In genomic region chr1:2311184-2312032, GRCh38 we compare ENCODE assay signal across 8 cellular contexts.
DNase-seq lines count a peak whose midpoint lies in the region; ATAC-seq and TF ChIP-seq lines count a peak whose summit lies in the region.

No MANE protein-coding gene starts in this region.

- intact Hi-C loops in left cardiac atrium (cut with DNase I), result loop anchor here in 1 of 2 donors (10.0 kb wide), 1 partner anchor 117 kb away; the partner anchor contains the start of gene FAAP20

- peak overlapping the region; percentile 27; the same call in 1 of the 2 replicates for H3K9ac ChIP-seq in GM23248
- no peak overlapping the region for H3K9ac ChIP-seq in SK-N-SH

- H4K20me1 ChIP-seq in GM23248 (ENCODE audit: insufficient read depth), result no peaks in the 10 kb centered on the region
- H4K20me1 ChIP-seq in SK-N-SH (ENCODE audit: insufficient read depth), result no peaks in the 10 kb centered on the region

- 23 to 35% methylated on average over 11 to 21 of the region's 21 CpGs for WGBS in GM23248 (ENCODE audit: low coverage in 1 of 2, low lambda C conversion rate in 2 of 2, missing lambda C conversion rate in 2 of 2), 2 experiments
- 20% methylated on average over 1 of the region's 21 CpGs for WGBS in SK-N-SH (ENCODE audit: low lambda C conversion rate)

- CTCF ChIA-PET in AG04449 (lab: Yijun Ruan, JAX) (interaction anchor here (0.8 to 7.5 kb wide), 10 partner anchors 10 to 115 kb away, joined by 3 to 43 read pairs (median 4); partner anchors contain the start of gene FAAP20), SK-N-SH (lab: Yijun Ruan, JAX) (interaction anchor here (0.9 to 1.3 kb wide), 2 partner anchors 35 to 117 kb away, joined by 4 to 5 read pairs; partner anchors contain the start of gene FAAP20)

- H3K27ac ChIP-seq in GM23248 (peak overlapping the region; percentile 34; the same call in 1 of the 2 replicates), SK-N-SH (ENCODE audit: low read depth in 2 of 2, low read length in 1 of 2) (peak overlapping the region in 1 of 2 experiments; percentile 22; a peak in 1 of 4 replicates), skin epidermis (peak overlapping the region in 16 of 21 experiments; percentile 0 to 94 (median 88))

- peaks cover 3% of the 10 kb centered on the region for H3K4me1 ChIP-seq in GM23248 (ENCODE audit: insufficient read depth)
- peaks cover 0 to 33% of the 10 kb centered on the region in 2 experiments; a peak in 1 of 4 replicates for H3K4me1 ChIP-seq in SK-N-SH (ENCODE audit: control insufficient read depth in 1 of 2, insufficient read depth in 2 of 2, low read depth in 1 of 2, low read length in 1 of 2)

- H2AFZ ChIP-seq in GM23248, result no peak overlapping the region
- no peak overlapping the region for H2AFZ ChIP-seq in SK-N-SH (ENCODE audit: low read depth)

- POLR2A ChIA-PET in AG04449 (lab: Yijun Ruan, JAX) (interaction anchor here (1.1 to 1.4 kb wide), 2 partner anchors 13 to 84 kb away, joined by 4 read pairs; no protein-coding TSS in a partner anchor), SK-N-SH (lab: Yijun Ruan, JAX) (no interaction called here)

- H3K4me2 ChIP-seq in GM23248 (ENCODE audit: unreplicated experiment), result no peak overlapping the region
- H3K4me2 ChIP-seq in SK-N-SH, result no peak overlapping the region

- peaks cover 14% of the 10 kb centered on the region; the same call in 1 of the 2 replicates for H3F3A ChIP-seq in GM23248 (ENCODE audit: insufficient read depth)
- peaks cover 4% of the 10 kb centered on the region for H3F3A ChIP-seq in SK-N-SH (replicated peaks; ENCODE audit: insufficient read depth)

- in situ Hi-C loops in GM23248 (cut with MboI), result no loop called here

- H3K4me3 ChIP-seq in AG04449 (ENCODE audit: low read depth, low read length) (no peak overlapping the region), GM23248 (no peak overlapping the region), SK-N-SH (ENCODE audit: low read depth in 2 of 2, low read length in 1 of 2) (no peak overlapping the region), skin epidermis (no peak overlapping the region)

- no peak for TF ChIP-seq EP300 in SK-N-SH (IDR thresholded peaks at IDR 0.05; ENCODE audit: borderline replicate concordance in 1 of 2, low read depth in 1 of 2, low read length in 1 of 2)

- H3K36me3 ChIP-seq in GM23248 (ENCODE audit: low read depth) (peaks cover 12% of the 10 kb centered on the region), SK-N-SH (replicated peaks in 1 of 2; ENCODE audit: control insufficient read depth in 1 of 2, insufficient read depth in 2 of 2, low read length in 1 of 2) (peaks cover 3 to 27% of the 10 kb centered on the region in 2 experiments)

- DNase-seq in AG04449 (ENCODE audit: low read depth, low spot score) (no peak), GM23248 (peak; percentile 79), SK-N-SH (no peak), left cardiac atrium (peak; percentile 79), NCI-H2081 treated with DMSO at 0.1 percent for 48 hours (lab: John Stamatoyannopoulos, UW) (no peak)
- peak; percentile 27 for DNase-seq in activated naive CD8-positive, alpha-beta T cell treated with anti-CD3 and anti-CD28 coated beads, Interleukin-2, amount 50 U/mL, for 16 hours (ENCODE audit: low read depth, low spot score)

- H3K9me2 ChIP-seq in GM23248 (ENCODE audit: insufficient read depth) (no peaks in the 10 kb centered on the region), SK-N-SH (no peaks in the 10 kb centered on the region)

- H3K27me3 ChIP-seq in GM23248 (replicated peaks; ENCODE audit: insufficient read depth) (no peaks in the 10 kb centered on the region), SK-N-SH (ENCODE audit: insufficient read depth) (no peaks in the 10 kb centered on the region)

- peak in 1 of 2 donors; percentile 30 for ATAC-seq in left cardiac atrium
- no peak for ATAC-seq in HG02610 (IDR thresholded peaks at IDR 0.05; ENCODE audit: unreplicated experiment)

- H3K79me2 ChIP-seq in GM23248 (ENCODE audit: insufficient read depth) (peaks cover 38% of the 10 kb centered on the region), SK-N-SH (ENCODE audit: insufficient read depth) (no peaks in the 10 kb centered on the region)

- peak; percentile 75 for TF ChIP-seq CTCF in AG04449 (IDR thresholded peaks at IDR 0.05; ENCODE audit: insufficient read depth, low read length, missing control alignments)
- peak; percentile 13; the same call in 1 of the 2 replicates for TF ChIP-seq CTCF in SK-N-SH (IDR thresholded peaks at IDR 0.05)

- TF ChIP-seq RAD21 in SK-N-SH (IDR thresholded peaks at IDR 0.05; ENCODE audit: low read length), result no peak

- H3K9me3 ChIP-seq in GM23248 (ENCODE audit: low read depth) (no peaks in the 10 kb centered on the region), SK-N-SH (no peaks in the 10 kb centered on the region)

TF ChIP-seq in SK-N-SH, 30 proteins besides CTCF, POLR2A, EP300 and RAD21 (continues in another document):
- TF ChIP-seq FOXM1 (IDR thresholded peaks at IDR 0.05; ENCODE audit: low read depth) (no peak), EZH2phosphoT487 (IDR thresholded peaks at IDR 0.05; ENCODE audit: borderline replicate concordance, low read depth) (no peak), SMC3 (IDR thresholded peaks at IDR 0.05; ENCODE audit: low read depth, low read length) (no peak), NFIC (IDR thresholded peaks at IDR 0.05; ENCODE audit: borderline replicate concordance) (no peak), ELF1 (IDR thresholded peaks at IDR 0.05) (no peak), MEF2A (IDR thresholded peaks at IDR 0.05; ENCODE audit: borderline replicate concordance, low read depth) (no peak), RCOR1 (IDR thresholded peaks at IDR 0.05; ENCODE audit: low read length) (no peak), YY1 (IDR thresholded peaks at IDR 0.05; ENCODE audit: low read depth) (no peak), REST (IDR thresholded peaks at IDR 0.05; ENCODE audit: low read depth, low read length) (no peak), PBX3 (IDR thresholded peaks at IDR 0.05) (no peak), JUND (IDR thresholded peaks at IDR 0.05) (no peak), RFX5 (IDR thresholded peaks at IDR 0.05; ENCODE audit: low read length) (no peak), GATA2 (CRISPR knock-in tag; IDR thresholded peaks at IDR 0.05) (no peak), ZBTB33 (IDR thresholded peaks at IDR 0.05; ENCODE audit: borderline replicate concordance, low read depth) (no peak), MXI1 (IDR thresholded peaks at IDR 0.05; ENCODE audit: low read depth, low read length) (no peak), FOSL2 (IDR thresholded peaks at IDR 0.05; ENCODE audit: borderline replicate concordance, low read depth) (no peak)

Comparison
In these comparisons a context has a peak if more than half of its experiments do, and no peak if none do; other contexts are left out.
1. DNase-seq: peak in GM23248 (single experiment), activated naive CD8-positive, alpha-beta T cell treated with anti-CD3 and anti-CD28 coated beads, Interleukin-2, amount 50 U/mL, for 16 hours (single experiment) and left cardiac atrium (single experiment); none in AG04449 (single experiment), SK-N-SH (single experiment) and NCI-H2081 treated with DMSO at 0.1 percent for 48 hours (single experiment).